Comparison of ENCODE assay signal across 1 cellular context in genomic region chr18:6055711-6056110, GRCh38.
TF ChIP-seq lines count a peak whose summit lies in the region.

No MANE protein-coding gene starts in this region.

TF ChIP-seq in GM23338, 12 proteins besides CTCF, POLR2A, EP300 and RAD21 (continued from another document):
- TF ChIP-seq ZNF462 (CRISPR knock-in tag; IDR thresholded peaks at IDR 0.05) = no peak
- no peak for TF ChIP-seq ETS1 (IDR thresholded peaks at IDR 0.05)
